ENCODE assay signal across 19 cellular contexts in genomic region chr9:32841314-32841713, GRCh38.
DNase-seq lines count a peak whose midpoint lies in the region; FAIRE-seq lines count a peak whose summit lies in the region.
"Had no signal": no experiment of that assay in that cellular context is flagged by ENCODE, and none has a peak within 500 bp of the region (broad histone marks: within the 10 kb centered on the region; RNA-seq: fewer than 3 reads in every experiment).

No MANE protein-coding gene starts in this region.

- H3K9me3 ChIP-seq in iPS DF 6.9 (ENCODE audit: control insufficient read depth, insufficient read depth, low read length) = no peaks in the 10 kb centered on the region
- H3K9me3 ChIP-seq: SJCRH30 had no signal

- no peaks in the 10 kb centered on the region for H3K36me3 ChIP-seq in iPS DF 6.9 (ENCODE audit: control insufficient read depth, insufficient read depth, low read length)
- H3K36me3 ChIP-seq: SJCRH30 had no signal

- no peak overlapping the region for H3K4me3 ChIP-seq in iPS DF 6.9 (ENCODE audit: low read length)
- H3K4me3 ChIP-seq: PC-9, SJCRH30 had no signal

- no peaks in the 10 kb centered on the region for H3K4me1 ChIP-seq in iPS DF 6.9 (ENCODE audit: control insufficient read depth, insufficient read depth, low read length)
- H3K4me1 ChIP-seq: SJCRH30 had no signal

- FAIRE-seq in GM18507 (lab: Jason Lieb, UNC) = peak; percentile 21
- FAIRE-seq: GM19239, H54 had no signal

- peak; percentile 5 for DNase-seq in DMS 273 (lab: John Stamatoyannopoulos, UW; ENCODE audit: unreplicated experiment)
- no peak for DNase-seq in DMS 273 treated with DMSO at 0.1 percent for 48 hours (lab: John Stamatoyannopoulos, UW)
- DNase-seq in GM18507 (ENCODE audit: extremely low spot score, insufficient read length, low read depth) = no peak
- peak; percentile 6 for DNase-seq in SW480 (ENCODE audit: low spot score)
- DNase-seq in iPS DF 6.9 (ENCODE audit: low read depth, low spot score) = peak; percentile 5
- DNase-seq in GM19238 (ENCODE audit: insufficient read length, low spot score) = no peak
- no peak for DNase-seq in NCI-H748 (lab: John Stamatoyannopoulos, UW; ENCODE audit: unreplicated experiment)
- DNase-seq in NCI-H1048 (lab: John Stamatoyannopoulos, UW) = no peak
- DNase-seq: Calu3; CD4-positive, CD25-positive, alpha-beta regulatory T cell; MM.1S; NCI-H1105; NCI-H1694 treated with DMSO at 0.1 percent for 48 hours; NCI-H526 treated with DMSO at 0.1 percent for 48 hours; PC-9; SJCRH30 had no signal

- WGBS in iPS DF 6.9 (ENCODE audit: insufficient coverage, insufficient read length) = no CpG with 5 or more reads among the region's 2 CpGs

- H3K27ac ChIP-seq in iPS DF 6.9 (ENCODE audit: low read length) = no peak overlapping the region
- H3K27ac ChIP-seq: 22Rv1, PC-9, SJCRH30 had no signal

- H3K27me3 ChIP-seq in iPS DF 6.9 (ENCODE audit: control insufficient read depth, insufficient read depth, low read length) = no peaks in the 10 kb centered on the region
- H3K27me3 ChIP-seq: SJCRH30 had no signal

Comparison
In these comparisons a context has a peak if more than half of its experiments do, and no peak if none do; other contexts are left out.
1. DNase-seq: peak in DMS 273 (single experiment), SW480 (single experiment) and iPS DF 6.9 (single experiment); none in DMS 273 treated with DMSO at 0.1 percent for 48 hours (single experiment), GM18507 (single experiment), GM19238 (single experiment), NCI-H748 (single experiment) and NCI-H1048 (single experiment).